In genomic region chr19:15283141-15283885, GRCh38 we compare ENCODE assay signal across 8 cellular contexts. TPM values are rescaled to one million over a fixed set of nuclear protein-coding genes. Genes with fewer than 3 reads are reported as not detected.
DNase-seq lines count a peak whose midpoint lies in the region; ATAC-seq and TF ChIP-seq lines count a peak whose summit lies in the region.

No MANE protein-coding gene starts in this region.

- POLR2A ChIA-PET in RWPE1 (lab: Yijun Ruan, JAX; ENCODE audit: low non-redundant PET), result interaction anchor here (0.9 kb wide), 1 partner anchor 14 kb away, joined by 3 read pairs; no protein-coding TSS in a partner anchor
- POLR2A ChIA-PET in SK-N-SH (lab: Yijun Ruan, JAX), result no interaction called here

- no peak for TF ChIP-seq EP300 in SK-N-SH (IDR thresholded peaks at IDR 0.05; ENCODE audit: borderline replicate concordance in 1 of 2, low read depth in 1 of 2, low read length in 1 of 2)

- peaks cover 100% of the 10 kb centered on the region for H4K20me1 ChIP-seq in SK-N-SH (ENCODE audit: insufficient read depth)

- no peak overlapping the region for H3K9ac ChIP-seq in SK-N-SH

- DNase-seq in CD4-positive, CD25-positive, alpha-beta regulatory T cell, result no peak
- no peak for DNase-seq in RWPE1 (ENCODE audit: low spot score)
- DNase-seq in effector memory CD8-positive, alpha-beta T cell, result no peak
- DNase-seq in osteocyte (ENCODE audit: extremely low spot score, unreplicated experiment), result no peak
- DNase-seq in retina, result no peak
- no peak for DNase-seq in SK-N-SH

- H3K9me3 ChIP-seq in CD4-positive, CD25-positive, alpha-beta regulatory T cell (ENCODE audit: control insufficient read depth in 2 of 2, low read length in 2 of 2), result no peaks in the 10 kb centered on the region
- no peaks in the 10 kb centered on the region for H3K9me3 ChIP-seq in SK-N-SH

- peaks cover 3% of the 10 kb centered on the region for H3F3A ChIP-seq in SK-N-SH (replicated peaks; ENCODE audit: insufficient read depth)

- peaks cover 92% of the 10 kb centered on the region for H3K4me1 ChIP-seq in CD4-positive, CD25-positive, alpha-beta regulatory T cell (ENCODE audit: control insufficient read depth, insufficient read depth, low read length, poor library complexity, severe bottlenecking)
- peaks cover 70 to 84% of the 10 kb centered on the region in 2 experiments for H3K4me1 ChIP-seq in SK-N-SH (ENCODE audit: control insufficient read depth in 1 of 2, insufficient read depth in 2 of 2, low read depth in 1 of 2, low read length in 1 of 2)

- peaks cover 100% of the 10 kb centered on the region for H3K79me2 ChIP-seq in SK-N-SH (ENCODE audit: insufficient read depth)

- peak overlapping the region; percentile 53 to 78 (median 67) for H3K4me3 Mint-ChIP-seq in CD4-positive, CD25-positive, alpha-beta regulatory T cell
- peak overlapping the region; percentile 55 to 81 for H3K4me3 Mint-ChIP-seq in effector memory CD8-positive, alpha-beta T cell
- H3K4me3 Mint-ChIP-seq in osteocyte (ENCODE audit: unreplicated experiment), result peak overlapping the region; percentile 1

- TF ChIP-seq RAD21 in SK-N-SH (IDR thresholded peaks at IDR 0.05; ENCODE audit: low read length), result no peak

- peak overlapping the region; percentile 53 for H3K27ac ChIP-seq in CD4-positive, CD25-positive, alpha-beta regulatory T cell (ENCODE audit: insufficient read depth, low read length, poor library complexity, severe bottlenecking)
- H3K27ac ChIP-seq in RWPE1 (peak overlapping the region; percentile 93), SK-N-SH (ENCODE audit: low read depth in 2 of 2, low read length in 1 of 2) (peak overlapping the region in 1 of 2 experiments; percentile 17; a peak in 1 of 4 replicates)

- H3K4me3 ChIP-seq in CD4-positive, CD25-positive, alpha-beta regulatory T cell (ENCODE audit: low read depth, low read length), result peak overlapping the region; percentile 59
- H3K4me3 ChIP-seq in SK-N-SH (ENCODE audit: low read depth in 2 of 2, low read length in 1 of 2), result no peak overlapping the region

- no peaks in the 10 kb centered on the region for H3K36me3 Mint-ChIP-seq in CD4-positive, CD25-positive, alpha-beta regulatory T cell
- H3K36me3 Mint-ChIP-seq in effector memory CD8-positive, alpha-beta T cell (ENCODE audit: insufficient read depth), result peaks cover 17% of the 10 kb centered on the region
- H3K36me3 Mint-ChIP-seq in osteocyte (ENCODE audit: unreplicated experiment), result no peaks in the 10 kb centered on the region

- H3K27ac Mint-ChIP-seq in CD4-positive, CD25-positive, alpha-beta regulatory T cell, result peak overlapping the region; percentile 44 to 91 (median 77)
- H3K27ac Mint-ChIP-seq in effector memory CD8-positive, alpha-beta T cell, result peak overlapping the region; percentile 89 to 91
- peak overlapping the region; percentile 94 for H3K27ac Mint-ChIP-seq in osteocyte (ENCODE audit: unreplicated experiment)

- CTCF ChIA-PET in RWPE1 (lab: Yijun Ruan, JAX), result interaction anchor here (0.6 kb wide), 1 partner anchor 9 kb away, joined by 3 read pairs; no protein-coding TSS in a partner anchor
- CTCF ChIA-PET in SK-N-SH (lab: Yijun Ruan, JAX), result interaction anchor here (0.5 to 6.1 kb wide), 7 partner anchors 10 to 106 kb away, joined by 3 to 33 read pairs (median 4); no protein-coding TSS in a partner anchor

- H3K9me3 Mint-ChIP-seq in CD4-positive, CD25-positive, alpha-beta regulatory T cell, result no peaks in the 10 kb centered on the region
- H3K9me3 Mint-ChIP-seq in effector memory CD8-positive, alpha-beta T cell, result no peaks in the 10 kb centered on the region
- no peaks in the 10 kb centered on the region for H3K9me3 Mint-ChIP-seq in osteocyte (ENCODE audit: unreplicated experiment)

- no peaks in the 10 kb centered on the region for H3K27me3 ChIP-seq in CD4-positive, CD25-positive, alpha-beta regulatory T cell (ENCODE audit: control insufficient read depth, insufficient read depth, low read length)
- no peaks in the 10 kb centered on the region for H3K27me3 ChIP-seq in SK-N-SH (ENCODE audit: insufficient read depth)

- no peaks in the 10 kb centered on the region for H3K27me3 Mint-ChIP-seq in CD4-positive, CD25-positive, alpha-beta regulatory T cell
- no peaks in the 10 kb centered on the region for H3K27me3 Mint-ChIP-seq in effector memory CD8-positive, alpha-beta T cell
- H3K27me3 Mint-ChIP-seq in osteocyte (ENCODE audit: unreplicated experiment), result no peaks in the 10 kb centered on the region

- H3K4me1 Mint-ChIP-seq in CD4-positive, CD25-positive, alpha-beta regulatory T cell, result peaks cover 35 to 97% (median 78%) of the 10 kb centered on the region in 4 donors
- H3K4me1 Mint-ChIP-seq in effector memory CD8-positive, alpha-beta T cell (ENCODE audit: low read depth in 2 of 2), result peaks cover 76 to 82% of the 10 kb centered on the region in 2 donors
- H3K4me1 Mint-ChIP-seq in osteocyte (ENCODE audit: unreplicated experiment), result peaks cover 95% of the 10 kb centered on the region

- WGBS in SK-N-SH (ENCODE audit: low lambda C conversion rate), result 84% methylated on average over 10 of the region's 10 CpGs

- TF ChIP-seq CTCF in RWPE1 (conservative IDR thresholded peaks at IDR 0.05; ENCODE audit: low read depth) (no peak), osteocyte (IDR thresholded peaks at IDR 0.05) (no peak), SK-N-SH (IDR thresholded peaks at IDR 0.05) (no peak)

- H2AFZ ChIP-seq in SK-N-SH (ENCODE audit: low read depth), result no peak overlapping the region

- no peak for ATAC-seq in CD4-positive, CD25-positive, alpha-beta regulatory T cell (ENCODE audit: low read depth in 2 of 2)
- no peak for ATAC-seq in effector memory CD8-positive, alpha-beta T cell (replicated peaks)
- ATAC-seq in HG02981 (IDR thresholded peaks at IDR 0.05; ENCODE audit: unreplicated experiment) (no peak), HG02938 (IDR thresholded peaks at IDR 0.05; ENCODE audit: unreplicated experiment) (no peak)

- peaks cover 3% of the 10 kb centered on the region for H3K36me3 ChIP-seq in CD4-positive, CD25-positive, alpha-beta regulatory T cell (ENCODE audit: control insufficient read depth, insufficient read depth, low read length)
- no peaks in the 10 kb centered on the region for H3K36me3 ChIP-seq in SK-N-SH (replicated peaks in 1 of 2; ENCODE audit: control insufficient read depth in 1 of 2, insufficient read depth in 2 of 2, low read length in 1 of 2)

- no peak overlapping the region for H3K4me2 ChIP-seq in SK-N-SH

- H3K9me2 ChIP-seq in SK-N-SH, result no peaks in the 10 kb centered on the region

TF ChIP-seq in SK-N-SH, 30 proteins besides CTCF, POLR2A, EP300 and RAD21:
- TF ChIP-seq RXRA (IDR thresholded peaks at IDR 0.05; ENCODE audit: borderline replicate concordance, low read depth) (no peak), MXI1 (IDR thresholded peaks at IDR 0.05; ENCODE audit: low read depth, low read length) (no peak), SIN3A (IDR thresholded peaks at IDR 0.05; ENCODE audit: borderline replicate concordance, low read depth, low read length) (no peak), PBX3 (IDR thresholded peaks at IDR 0.05) (no peak)

RNA-seq across cellular contexts. Expression of gene BRD4, which starts 49.0 kb away (rescaled TPM):
- total RNA-seq in CD4-positive, CD25-positive, alpha-beta regulatory T cell, result 168 TPM
- polyA plus RNA-seq in CD4-positive, CD25-positive, alpha-beta regulatory T cell, result 10 to 100 TPM in 1 of 4 donors, 1 to 10 TPM in 3; 6.6 to 12.4 (median 9.3) TPM
- 142 and 143 TPM in 2 replicates for total RNA-seq in osteocyte
- polyA plus RNA-seq in SK-N-SH (2012; rRNA removed), result 5.6 and 10.0 TPM in 2 replicates
- polyA plus RNA-seq in SK-N-SH (2012; cell fraction: cytosol; rRNA removed), result 7.0 and 8.3 TPM in 2 replicates
- polyA plus RNA-seq in SK-N-SH (2012; cell fraction: nucleus; rRNA removed), result 19.9 and 22.9 TPM in 2 replicates

RNA-seq across cellular contexts. Expression of gene EPHX3, which starts 51.1 kb away (rescaled TPM):
- total RNA-seq in CD4-positive, CD25-positive, alpha-beta regulatory T cell, result 0.22 TPM
- polyA plus RNA-seq in CD4-positive, CD25-positive, alpha-beta regulatory T cell, result not detected
- total RNA-seq in osteocyte, result not detected in 2 replicates
- 0.15 and 0.28 TPM in 2 replicates for polyA plus RNA-seq in SK-N-SH (2012; rRNA removed)
- polyA plus RNA-seq in SK-N-SH (2012; cell fraction: cytosol; rRNA removed), result 0.03 and 0.04 TPM in 2 replicates
- polyA plus RNA-seq in SK-N-SH (2012; cell fraction: nucleus; rRNA removed), result 0.65 and 1.2 TPM in 2 replicates

Comparison
In these comparisons a context has a peak if more than half of its experiments do, and no peak if none do; other contexts are left out.
1. H3K4me3 Mint-ChIP-seq: peak in every context shown above with its lines; median percentile 68 in effector memory CD8-positive, alpha-beta T cell; 67 in CD4-positive, CD25-positive, alpha-beta regulatory T cell; 1 in osteocyte.